18 cellular contexts compared by ENCODE assay signal in the genomic region with DNA sequence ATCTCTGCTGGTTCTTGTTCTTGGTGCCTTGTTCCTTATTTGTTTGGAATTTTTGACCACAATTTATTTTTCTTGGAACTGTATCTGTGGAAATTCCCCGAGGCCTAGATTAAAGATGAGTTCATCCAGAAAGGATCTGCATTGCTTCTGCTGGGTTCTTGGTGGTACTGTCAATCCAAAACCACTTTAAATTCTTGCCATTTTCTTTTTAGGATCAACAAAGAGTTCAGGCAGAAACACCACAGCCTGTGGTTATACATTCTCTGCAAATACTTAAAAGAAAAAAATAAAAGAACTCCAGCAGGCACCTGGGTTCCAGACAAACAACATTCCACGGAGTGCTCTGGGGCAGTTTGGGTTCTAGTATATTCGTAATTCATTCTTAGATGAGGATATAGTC. TPM values are rescaled to one million over a fixed set of nuclear protein-coding genes. Genes with fewer than 3 reads are reported as not detected.
DNase-seq lines count a peak whose midpoint lies in the region; ATAC-seq and TF ChIP-seq lines count a peak whose summit lies in the region.
"Had no signal": no experiment of that assay in that cellular context is flagged by ENCODE, and none has a peak within 500 bp of the region (broad histone marks: within the 10 kb centered on the region; RNA-seq: fewer than 3 reads in every experiment).

No MANE protein-coding gene starts in this region.

- no peaks in the 10 kb centered on the region for H3K36me3 ChIP-seq in left ventricle myocardium inferior
- no peaks in the 10 kb centered on the region for H3K36me3 ChIP-seq in MM.1S (replicated peaks; ENCODE audit: insufficient read depth, low read length)
- no peaks in the 10 kb centered on the region for H3K36me3 ChIP-seq in mucosa of descending colon (ENCODE audit: low read depth)
- no peaks in the 10 kb centered on the region for H3K36me3 ChIP-seq in GM23338 (ENCODE audit: insufficient read depth)

- TF ChIP-seq CTCF in left ventricle myocardium inferior (IDR thresholded peaks at IDR 0.05; ENCODE audit: borderline replicate concordance) (no peak), cardiac fibroblast (IDR thresholded peaks at IDR 0.05; ENCODE audit: low read depth, low read length) (no peak), mesothelial cell of epicardium (IDR thresholded peaks at IDR 0.05; ENCODE audit: unreplicated experiment) (no peak), MM.1S (IDR thresholded peaks at IDR 0.05; ENCODE audit: low read length) (no peak), mucosa of descending colon (IDR thresholded peaks at IDR 0.05) (no peak), GM23338 (conservative IDR thresholded peaks at IDR 0.05; ENCODE audit: low read depth in 2 of 2) (no peak)

- H3K4me1 Mint-ChIP-seq in mesothelial cell of epicardium: no peaks in the 10 kb centered on the region
- no peaks in the 10 kb centered on the region; the same call in 2 of the 3 replicates for H3K4me1 Mint-ChIP-seq in GM23338

- H4K20me1 ChIP-seq in MM.1S (ENCODE audit: insufficient read depth, low read length) (no peaks in the 10 kb centered on the region), GM23338 (replicated peaks; ENCODE audit: insufficient read depth) (no peaks in the 10 kb centered on the region)

- H2AFZ ChIP-seq in MM.1S (ENCODE audit: low read length): no peak overlapping the region
- H2AFZ ChIP-seq in GM23338: no peak overlapping the region

- H3F3A ChIP-seq in MM.1S (ENCODE audit: insufficient read depth, low read length) (0 out of 2 replicates have a peak, but pooled peaks cover under 1% of the 10 kb centered on the region), GM23338 (replicated peaks; ENCODE audit: low read depth) (peaks cover 8% of the 10 kb centered on the region)

- no peaks in the 10 kb centered on the region for H3K9me3 ChIP-seq in left ventricle myocardium inferior (replicated peaks)
- no peaks in the 10 kb centered on the region for H3K9me3 ChIP-seq in MM.1S (replicated peaks; ENCODE audit: insufficient read depth, low read length)
- H3K9me3 ChIP-seq in mucosa of descending colon: no peaks in the 10 kb centered on the region

- no peak overlapping the region for H3K9ac ChIP-seq in MM.1S (ENCODE audit: low read length)

- no peak for ATAC-seq in GM19397 (IDR thresholded peaks at IDR 0.05; ENCODE audit: unreplicated experiment)
- ATAC-seq in mucosa of descending colon: no peak
- no peak for ATAC-seq in GM23338
- ATAC-seq: PC-3 had no signal

- H3K4me2 ChIP-seq in MM.1S (ENCODE audit: low read depth, low read length) (no peak overlapping the region), GM23338 (no peak overlapping the region)

- no peak for DNase-seq in left ventricle myocardium inferior
- DNase-seq in cardiac septum (ENCODE audit: low spot score): no peak
- DNase-seq in cardiac fibroblast (ENCODE audit: low read depth in 2 of 2): peak; percentile 53 to 67
- no peak for DNase-seq in mesothelial cell of epicardium (ENCODE audit: low spot score in 2 of 2, unreplicated experiment in 2 of 2)
- no peak for DNase-seq in MM.1S
- DNase-seq in mucosa of descending colon: no peak
- DNase-seq in GM23338 (ENCODE audit: low spot score): no peak
- DNase-seq: activated CD4-positive, CD25-positive, alpha-beta regulatory T cell treated with anti-CD3 and anti-CD28 coated beads, Interleukin-2, amount 50 U/mL, for 72 hours; activated T-cell treated with anti-CD3 and anti-CD28 coated beads, Interleukin-2, amount 50 U/mL, for 24 hours; anterior cingulate cortex; endodermal cell; NCI-H1417; NCI-H446 treated with DMSO at 0.1 percent for 48 hours; PC-3; T-helper 1 cell had no signal

- H3K27ac ChIP-seq in left ventricle myocardium inferior (replicated peaks): peak overlapping the region; percentile 33
- H3K27ac ChIP-seq in MM.1S (ENCODE audit: low read length): no peak overlapping the region
- no peak overlapping the region for H3K27ac ChIP-seq in GM23338 (ENCODE audit: low read depth)

- H3K4me3 ChIP-seq in left ventricle myocardium inferior (no peak overlapping the region), cardiac fibroblast (replicated peaks in 1 of 2; ENCODE audit: low read depth in 2 of 2, low read length in 2 of 2) (no peak overlapping the region), MM.1S (ENCODE audit: low read length) (no peak overlapping the region), mucosa of descending colon (no peak overlapping the region), GM23338 (no peak overlapping the region)

- H3K9me2 ChIP-seq in MM.1S (replicated peaks; ENCODE audit: insufficient read depth, low read length) (no peaks in the 10 kb centered on the region), GM23338 (ENCODE audit: insufficient read depth) (peaks cover 5% of the 10 kb centered on the region; the same call in 1 of the 2 replicates)

- intact Hi-C loops in left ventricle myocardium inferior (cut with micrococcal nuclease): no loop called here
- intact Hi-C loops in cardiac septum (cut with DNase I): no loop called here
- intact Hi-C loops in mucosa of descending colon (cut with DNase I, micrococcal nuclease): no loop called here

- no peaks in the 10 kb centered on the region for H3K27me3 ChIP-seq in left ventricle myocardium inferior (ENCODE audit: low read depth)
- H3K27me3 ChIP-seq in MM.1S (replicated peaks; ENCODE audit: insufficient read depth, low read length): peaks cover 32% of the 10 kb centered on the region; the same call in 1 of the 2 replicates
- no peaks in the 10 kb centered on the region for H3K27me3 ChIP-seq in GM23338 (ENCODE audit: insufficient read depth)

- H3K9me3 Mint-ChIP-seq in mesothelial cell of epicardium (peaks cover 4% of the 10 kb centered on the region), GM23338 (peaks cover 23% of the 10 kb centered on the region)
- H3K9me3 Mint-ChIP-seq: activated T-cell treated with anti-CD3 and anti-CD28 coated beads, Interleukin-2, amount 50 U/mL, for 24 hours; IgD-negative memory B cell had no signal

- H3K27me3 Mint-ChIP-seq in mesothelial cell of epicardium (ENCODE audit: low read depth) (peaks cover 4% of the 10 kb centered on the region), GM23338 (ENCODE audit: insufficient read depth, low read depth, poor library complexity) (no peaks in the 10 kb centered on the region)
- H3K27me3 Mint-ChIP-seq: activated T-cell treated with anti-CD3 and anti-CD28 coated beads, Interleukin-2, amount 50 U/mL, for 24 hours had no signal

- H3K36me3 Mint-ChIP-seq in mesothelial cell of epicardium: no peaks in the 10 kb centered on the region
- H3K36me3 Mint-ChIP-seq in GM23338 (ENCODE audit: low read depth): peaks cover 5% of the 10 kb centered on the region; the same call in 2 of the 3 replicates
- H3K36me3 Mint-ChIP-seq: IgD-negative memory B cell had no signal

- no peaks in the 10 kb centered on the region for H3K79me2 ChIP-seq in MM.1S (ENCODE audit: low read length)
- H3K79me2 ChIP-seq in GM23338 (replicated peaks; ENCODE audit: insufficient read depth): no peaks in the 10 kb centered on the region

- H3K4me3 Mint-ChIP-seq in mesothelial cell of epicardium (no peak overlapping the region), GM23338 (no peak overlapping the region)
- H3K4me3 Mint-ChIP-seq: activated T-cell treated with anti-CD3 and anti-CD28 coated beads, Interleukin-2, amount 50 U/mL, for 24 hours; endodermal cell; IgD-negative memory B cell had no signal

- H3K27ac Mint-ChIP-seq in mesothelial cell of epicardium (peak overlapping the region; percentile 30), GM23338 (no peak overlapping the region)
- H3K27ac Mint-ChIP-seq: activated T-cell treated with anti-CD3 and anti-CD28 coated beads, Interleukin-2, amount 50 U/mL, for 24 hours; endodermal cell; IgD-negative memory B cell had no signal

- H3K4me1 ChIP-seq in left ventricle myocardium inferior: peaks cover under 1% of the 10 kb centered on the region
- H3K4me1 ChIP-seq in MM.1S (ENCODE audit: low read length): no peaks in the 10 kb centered on the region
- H3K4me1 ChIP-seq in mucosa of descending colon (ENCODE audit: low read depth): no peaks in the 10 kb centered on the region
- H3K4me1 ChIP-seq in GM23338 (ENCODE audit: insufficient read depth): no peaks in the 10 kb centered on the region

TF ChIP-seq in GM23338, 12 proteins besides CTCF, POLR2A, EP300 and RAD21 (continues in another document):
- TF ChIP-seq POLR2AphosphoS5 (IDR thresholded peaks at IDR 0.05; ENCODE audit: low read depth): no peak
- TF ChIP-seq ZNF331 (CRISPR knock-in tag; IDR thresholded peaks at IDR 0.05; ENCODE audit: low read depth): no peak

RNA-seq across cellular contexts. Expression of gene VAMP1, which starts 6.0 kb away (rescaled TPM):
- 4.2 TPM for total RNA-seq in left ventricle myocardium inferior
- total RNA-seq in cardiac septum: 4.1 TPM
- total RNA-seq in mesothelial cell of epicardium: 5.2 to 6.9 TPM (median 6.4 TPM) in 3 replicates
- 10 to 100 TPM in 1 of 3 donors, 1 to 10 TPM in 2; 3.8 to 18.7 (median 8.6) TPM for total RNA-seq in mucosa of descending colon
- 13.9 and 18.3 TPM in 2 replicates for total RNA-seq in GM23338 (2014; rRNA removed; shearing (Covaris generic))
- polyA plus RNA-seq in GM23338 (2016; fragmentation: Nextera tagmentation; extraction: Ambion mirVana): 11.2 and 16.1 TPM in 2 replicates

RNA-seq across cellular contexts. Expression of gene MRPL51, which starts 16.6 kb away (rescaled TPM):
- 235 TPM for total RNA-seq in left ventricle myocardium inferior
- total RNA-seq in cardiac septum: 174 TPM
- 137 to 148 TPM (median 145 TPM) in 3 replicates for total RNA-seq in mesothelial cell of epicardium
- 100 to 1,000 TPM; 119 to 143 (median 136) TPM for total RNA-seq in mucosa of descending colon
- total RNA-seq in GM23338 (2014; rRNA removed; shearing (Covaris generic)): 75.1 and 93.9 TPM in 2 replicates
- polyA plus RNA-seq in GM23338 (2016; fragmentation: Nextera tagmentation; extraction: Ambion mirVana): 432 and 463 TPM in 2 replicates

RNA-seq across cellular contexts. Expression of gene NCAPD2, which starts 17.4 kb away (rescaled TPM):
- total RNA-seq in left ventricle myocardium inferior: 9.2 TPM
- 12.0 TPM for total RNA-seq in cardiac septum
- 56.3 to 62.6 TPM (median 57.1 TPM) in 3 replicates for total RNA-seq in mesothelial cell of epicardium
- 10 to 100 TPM; 25.5 to 47.0 (median 26.0) TPM for total RNA-seq in mucosa of descending colon
- total RNA-seq in GM23338 (2014; rRNA removed; shearing (Covaris generic)): 217 and 389 TPM in 2 replicates
- polyA plus RNA-seq in GM23338 (2016; fragmentation: Nextera tagmentation; extraction: Ambion mirVana): 32.7 and 34.2 TPM in 2 replicates

RNA-seq across cellular contexts. Expression of gene TAPBPL, which starts 24.7 kb away (rescaled TPM):
- total RNA-seq in left ventricle myocardium inferior (16.4 TPM), cardiac septum (17.2 TPM), mesothelial cell of epicardium (2.2 to 2.6 TPM (median 2.5 TPM) in 3 replicates), mucosa of descending colon (100 to 1,000 TPM in 1 of 3 donors, 10 to 100 TPM in 2; 40.9 to 107 (median 72.0) TPM)
- total RNA-seq in GM23338 (2014; rRNA removed; shearing (Covaris generic)): 0.59 and 0.66 TPM in 2 replicates
- polyA plus RNA-seq in GM23338 (2016; fragmentation: Nextera tagmentation; extraction: Ambion mirVana): 0.52 and 0.65 TPM in 2 replicates
- polyA plus RNA-seq: neural cell had no signal

RNA-seq across cellular contexts. Expression of gene CD27, which starts 31.7 kb away (rescaled TPM):
- 0.16 TPM for total RNA-seq in left ventricle myocardium inferior
- total RNA-seq in cardiac septum: not detected
- total RNA-seq in mesothelial cell of epicardium: not detected in 3 replicates
- total RNA-seq in mucosa of descending colon: 1 to 10 TPM; 1.8 to 5.3 (median 3.9) TPM
- total RNA-seq in GM23338 (2014; rRNA removed; shearing (Covaris generic)): not detected in 2 replicates
- 0.49 and 0.53 TPM in 2 replicates for polyA plus RNA-seq in GM23338 (2016; fragmentation: Nextera tagmentation; extraction: Ambion mirVana)
- total RNA-seq: PC-3 had no signal
- polyA plus RNA-seq: neural cell had no signal

Comparison
In these comparisons a context has a peak if more than half of its experiments do, and no peak if none do; other contexts are left out.
1. DNase-seq: peak in cardiac fibroblast (2 of 2); none in left ventricle myocardium inferior (single experiment), cardiac septum (single experiment), mesothelial cell of epicardium (0 of 2), MM.1S (single experiment), mucosa of descending colon (0 of 3) and GM23338 (single experiment).